Comparison of ENCODE assay signal across 1 cellular context in genomic region chr2:101309211-101309700, GRCh38.
TF ChIP-seq lines count a peak whose summit lies in the region.

No MANE protein-coding gene starts in this region.

TF ChIP-seq in endothelial cell of umbilical vein, 7 proteins besides CTCF, POLR2A, EP300 and RAD21:
- TF ChIP-seq GATA2 (IDR thresholded peaks at IDR 0.05; ENCODE audit: insufficient read depth, insufficient read length, low read depth, low read length): no peak
- TF ChIP-seq MYC (IDR thresholded peaks at IDR 0.05; ENCODE audit: low read depth, low read length): no peak
- TF ChIP-seq JUN (IDR thresholded peaks at IDR 0.05; ENCODE audit: borderline replicate concordance, insufficient read depth, insufficient read length, low read depth): no peak
- TF ChIP-seq MAX (IDR thresholded peaks at IDR 0.05; ENCODE audit: insufficient read depth, insufficient read length): no peak
- no peak for TF ChIP-seq POLR2AphosphoS5 (IDR thresholded peaks at IDR 0.05; ENCODE audit: insufficient read depth, low read depth, low read length)
- no peak for TF ChIP-seq FOS (IDR thresholded peaks at IDR 0.05; ENCODE audit: borderline replicate concordance, insufficient read depth, low read length)
- no peak for TF ChIP-seq EZH2 (IDR thresholded peaks at IDR 0.05; ENCODE audit: borderline replicate concordance, low read depth, low read length, severe bottlenecking)
